ENCODE assay signal across 9 cellular contexts in the genomic region with DNA sequence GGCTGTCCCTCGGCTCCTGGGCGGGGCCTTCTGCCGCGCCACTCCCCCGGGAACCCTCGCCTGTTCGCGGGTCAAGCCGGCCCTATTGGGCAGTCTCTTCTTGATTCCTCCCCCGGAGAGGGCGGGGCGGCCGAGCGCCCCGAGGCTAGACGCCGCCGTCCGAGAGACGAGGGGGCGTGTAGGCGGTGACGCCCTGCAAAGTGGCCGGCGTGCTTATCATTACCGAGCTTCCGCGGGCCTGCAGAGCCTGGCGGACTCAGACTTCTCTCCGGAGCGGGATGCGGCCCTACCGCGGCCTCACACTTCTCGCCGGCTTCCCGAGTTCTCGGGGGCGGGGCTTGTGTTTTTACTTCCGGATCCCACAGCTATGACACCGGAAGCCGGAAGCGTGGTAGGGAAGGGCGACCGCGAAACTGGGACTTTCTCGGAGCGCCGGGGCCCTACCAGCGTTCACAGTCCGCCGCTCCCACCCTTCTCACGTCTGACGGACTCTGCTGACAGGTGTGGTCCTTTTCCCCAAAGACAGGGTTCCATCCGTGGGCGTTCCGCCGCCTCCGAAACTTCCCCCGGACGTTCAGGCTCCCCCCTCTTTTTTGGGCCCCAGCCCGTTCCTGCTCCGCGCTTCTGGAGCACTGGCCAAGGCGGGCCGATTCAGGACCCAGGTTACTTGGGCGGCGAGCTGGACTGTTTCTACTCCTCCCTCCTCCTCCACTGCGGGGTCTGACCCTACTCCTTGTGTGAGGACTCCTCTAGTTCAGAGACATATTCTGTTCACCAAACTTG. TPM values are rescaled to one million over a fixed set of nuclear protein-coding genes. Genes with fewer than 3 reads are reported as not detected.
DNase-seq lines count a peak whose midpoint lies in the region; ATAC-seq and FAIRE-seq lines count a peak whose summit lies in the region.
"Had no signal": no experiment of that assay in that cellular context is flagged by ENCODE, and none has a peak within 500 bp of the region (broad histone marks: within the 10 kb centered on the region; RNA-seq: fewer than 3 reads in every experiment).

A gene with protein sequence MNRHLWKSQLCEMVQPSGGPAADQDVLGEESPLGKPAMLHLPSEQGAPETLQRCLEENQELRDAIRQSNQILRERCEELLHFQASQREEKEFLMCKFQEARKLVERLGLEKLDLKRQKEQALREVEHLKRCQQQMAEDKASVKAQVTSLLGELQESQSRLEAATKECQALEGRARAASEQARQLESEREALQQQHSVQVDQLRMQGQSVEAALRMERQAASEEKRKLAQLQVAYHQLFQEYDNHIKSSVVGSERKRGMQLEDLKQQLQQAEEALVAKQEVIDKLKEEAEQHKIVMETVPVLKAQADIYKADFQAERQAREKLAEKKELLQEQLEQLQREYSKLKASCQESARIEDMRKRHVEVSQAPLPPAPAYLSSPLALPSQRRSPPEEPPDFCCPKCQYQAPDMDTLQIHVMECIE (plus strand): TSS at position 376 of the 783 bp plus-strand sequence. CDS start 4,383 bp downstream, outside the sequence.

- peak within 1 kb of the TSS; percentile 32 for H3K27ac ChIP-seq in cingulate gyrus (ENCODE audit: low read depth, low read length)

- intact Hi-C loops in left colon (cut with DNase I, micrococcal nuclease): no loop called here

- DNase-seq in Ammon's horn (ENCODE audit: low spot score) (peak; percentile 94), GM19239 (ENCODE audit: insufficient read length, low spot score) (peak; percentile 74), NCI-H524 (lab: John Stamatoyannopoulos, UW) (peak; percentile 84 to 86), left colon (peak; percentile 88 to 92)
- DNase-seq in activated CD4-positive, alpha-beta T cell treated with anti-CD3 and anti-CD28 coated beads for 4 hours: peak; percentile 82 to 87
- DNase-seq in stimulated activated CD4-positive, alpha-beta T cell treated with anti-CD3 and anti-CD28 coated beads, Interleukin-1b, Interleukin-23, amount 100 ng/mL, for 4 hours (ENCODE audit: low read depth in 2 of 2): peak; percentile 75 to 84

- ATAC-seq in HG03442 (IDR thresholded peaks at IDR 0.05; ENCODE audit: unreplicated experiment) (peak; percentile 74), left colon (peak; percentile 90)

- peak; percentile 95 for FAIRE-seq in GM19239 (lab: Jason Lieb, UNC)
- FAIRE-seq: TTC549 had no signal

RNA-seq across cellular contexts. Expression of the gene that starts here (rescaled TPM):
- 10 to 100 TPM; 26.5 to 29.1 TPM for total RNA-seq in left colon

Comparison
In these comparisons a context has a peak if more than half of its experiments do, and no peak if none do; other contexts are left out.
1. Peak in every context shown above with its lines: DNase-seq, ATAC-seq and H3K27ac ChIP-seq.